Comparison of ENCODE assay signal across 1 cellular context in the genomic region with DNA sequence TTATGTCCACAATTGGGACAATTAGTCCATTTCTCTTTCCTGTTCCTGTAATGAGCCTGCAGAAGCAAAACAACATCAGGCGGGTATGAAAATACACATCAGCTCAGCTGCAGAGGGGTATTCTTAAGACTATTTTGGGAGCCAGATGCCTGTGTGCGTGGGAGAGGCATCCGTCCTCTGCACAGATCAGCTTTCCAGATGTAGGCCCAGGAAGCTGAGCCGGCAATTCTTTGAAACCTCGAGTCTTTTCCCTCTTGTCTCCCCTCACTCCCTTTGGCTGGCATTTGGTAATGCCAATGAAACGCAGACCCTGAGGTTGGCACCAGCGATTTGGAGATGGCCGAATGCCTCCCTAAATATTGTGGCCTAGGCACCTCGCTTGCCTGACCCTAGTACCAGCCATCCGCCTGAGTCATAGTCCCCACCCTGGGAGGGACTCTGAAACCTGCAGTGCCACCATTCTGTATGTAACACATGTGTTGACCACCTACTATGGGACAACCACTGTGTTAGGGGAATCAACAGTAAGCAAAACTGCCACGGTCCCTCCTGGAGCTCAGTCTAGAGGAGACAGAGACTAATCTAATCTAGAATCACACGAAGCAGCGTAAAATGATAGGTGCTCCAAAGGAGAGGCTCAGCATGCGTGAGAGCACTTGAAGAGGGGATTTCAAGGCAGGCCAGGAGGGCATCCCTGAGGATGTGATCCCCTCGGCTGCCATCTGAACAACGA.
TF ChIP-seq lines count a peak whose summit lies in the region.

No MANE protein-coding gene starts in this region.

TF ChIP-seq in K562, 482 proteins besides CTCF, POLR2A, EP300 and RAD21 (continued from another document):
- TF ChIP-seq ZNF407 (IDR thresholded peaks at IDR 0.05; ENCODE audit: low read depth): no peak
- TF ChIP-seq ZFP36 (IDR thresholded peaks at IDR 0.05; ENCODE audit: low read depth, low read length, partially characterized antibody): no peak
- no peak for TF ChIP-seq ZSCAN32 (CRISPR knock-in tag; IDR thresholded peaks at IDR 0.05)
- no peak for TF ChIP-seq KAT2B (IDR thresholded peaks at IDR 0.05; ENCODE audit: low read depth, low read length)
- no peak for TF ChIP-seq ID3 (CRISPR knock-in tag; IDR thresholded peaks at IDR 0.05)
- no peak for TF ChIP-seq ID3 (tag; IDR thresholded peaks at IDR 0.05)
- TF ChIP-seq BACH1 (tag; IDR thresholded peaks at IDR 0.05): no peak
- TF ChIP-seq, protein P1, sequence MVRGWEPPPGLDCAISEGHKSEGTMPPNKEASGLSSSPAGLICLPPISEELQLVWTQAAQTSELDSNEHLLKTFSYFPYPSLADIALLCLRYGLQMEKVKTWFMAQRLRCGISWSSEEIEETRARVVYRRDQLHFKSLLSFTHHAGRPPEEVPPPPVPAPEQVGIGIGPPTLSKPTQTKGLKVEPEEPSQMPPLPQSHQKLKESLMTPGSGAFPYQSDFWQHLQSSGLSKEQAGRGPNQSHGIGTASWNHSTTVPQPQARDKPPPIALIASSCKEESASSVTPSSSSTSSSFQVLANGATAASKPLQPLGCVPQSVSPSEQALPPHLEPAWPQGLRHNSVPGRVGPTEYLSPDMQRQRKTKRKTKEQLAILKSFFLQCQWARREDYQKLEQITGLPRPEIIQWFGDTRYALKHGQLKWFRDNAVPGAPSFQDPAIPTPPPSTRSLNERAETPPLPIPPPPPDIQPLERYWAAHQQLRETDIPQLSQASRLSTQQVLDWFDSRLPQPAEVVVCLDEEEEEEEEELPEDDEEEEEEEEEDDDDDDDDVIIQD (CRISPR knock-in tag; IDR thresholded peaks at IDR 0.05): no peak
- TF ChIP-seq RCOR1 (IDR thresholded peaks at IDR 0.05; ENCODE audit: borderline replicate concordance in 1 of 2, low read depth in 2 of 2, low read length in 2 of 2): peak in 1 of 2 experiments; percentile 49; a peak in 1 of 4 replicates
TF ChIP-seq in K562: peak in this region for 22.
